9 cellular contexts compared by ENCODE assay signal in genomic region chr16:2428787-2429036, GRCh38. TPM values are rescaled to one million over a fixed set of nuclear protein-coding genes. Genes with fewer than 3 reads are reported as not detected.
DNase-seq lines count a peak whose midpoint lies in the region; ATAC-seq, FAIRE-seq and TF ChIP-seq lines count a peak whose summit lies in the region.
"Had no signal": no experiment of that assay in that cellular context is flagged by ENCODE, and none has a peak within 500 bp of the region (broad histone marks: within the 10 kb centered on the region; RNA-seq: fewer than 3 reads in every experiment).

No MANE protein-coding gene starts in this region.

- H3K23ac ChIP-seq in mesendoderm (ENCODE audit: low read length), result peak overlapping the region; percentile 66

- no peaks in the 10 kb centered on the region for H3K27me3 ChIP-seq in mesendoderm (ENCODE audit: insufficient read depth, low read length, poor library complexity)

- no TSS peak for BruUV-seq in MCF 10A (replicated peaks; lab: Mats Ljungman, UMichigan)

- no peak for FAIRE-seq in A549 (lab: Jason Lieb, UNC)
- FAIRE-seq: islet of Langerhans had no signal

- no peak overlapping the region for H3K4ac ChIP-seq in mesendoderm (ENCODE audit: low read depth, low read length)

- H2BK5ac ChIP-seq in mesendoderm (ENCODE audit: low read length), result peak overlapping the region; percentile 80

- no peak for TF ChIP-seq RAD21 in A549 (conservative IDR thresholded peaks at IDR 0.05 in 1 of 2, IDR thresholded peaks at IDR 0.05 in 1 of 2)

- peaks cover 9% of the 10 kb centered on the region for H3K36me3 ChIP-seq in mesendoderm (ENCODE audit: control insufficient read depth, insufficient read depth, low read length)

- DNase-seq in A549 (ENCODE audit: low read depth in 1 of 2, low spot score in 1 of 2) (no peak), MCF 10A (ENCODE audit: unreplicated experiment) (no peak), mesendoderm (no peak), NCI-H2171 treated with DMSO at 0.1 percent for 48 hours (lab: John Stamatoyannopoulos, UW) (no peak), hypothalamus (lab: John Stamatoyannopoulos, UW) (no peak), NCI-H2029 treated with DMSO at 0.1 percent for 48 hours (lab: John Stamatoyannopoulos, UW) (no peak)

- intact Hi-C loops in MCF 10A (cut with micrococcal nuclease), result loop anchor here (1.0 kb wide), 1 partner anchor 88 kb away; the partner anchor contains the start of gene ABCA3

- H3K4me2 ChIP-seq in A549, result peak overlapping the region; percentile 94
- peak overlapping the region; percentile 91 for H3K4me2 ChIP-seq in mesendoderm (ENCODE audit: low read length)

- H3K4me3 ChIP-seq in A549, result peak overlapping the region; percentile 90
- H3K4me3 ChIP-seq in mesendoderm (ENCODE audit: low read length), result peak overlapping the region; percentile 57

- TF ChIP-seq EP300 in A549 (IDR thresholded peaks at IDR 0.05), result no peak

- H3K79me1 ChIP-seq in mesendoderm (ENCODE audit: low read length), result peaks cover 14% of the 10 kb centered on the region

- no peak overlapping the region for H3K27ac Mint-ChIP-seq in MCF 10A (ENCODE audit: low read depth, unreplicated experiment)

- H3K9me3 Mint-ChIP-seq in MCF 10A (ENCODE audit: unreplicated experiment), result no peaks in the 10 kb centered on the region

- H4K8ac ChIP-seq in mesendoderm (ENCODE audit: low read depth, low read length), result no peak overlapping the region

- H3K27ac ChIP-seq in A549, result peak overlapping the region; percentile 83 to 91
- peak overlapping the region; percentile 13 for H3K27ac ChIP-seq in mesendoderm (ENCODE audit: low read depth, low read length)

- peak overlapping the region; percentile 86 for H3K4me3 Mint-ChIP-seq in MCF 10A (ENCODE audit: unreplicated experiment)

- peaks cover 17% of the 10 kb centered on the region; the same call in 2 of the 3 replicates for H3K4me1 ChIP-seq in A549
- peaks cover 5% of the 10 kb centered on the region for H3K4me1 ChIP-seq in mesendoderm (ENCODE audit: control insufficient read depth, low read depth, low read length)

- no peak overlapping the region for H2AK5ac ChIP-seq in mesendoderm (ENCODE audit: low read length)

- H3K27me3 Mint-ChIP-seq in MCF 10A (ENCODE audit: insufficient read depth, unreplicated experiment), result no peaks in the 10 kb centered on the region

- no peak overlapping the region for H4K5ac ChIP-seq in mesendoderm (ENCODE audit: low read length)

- no peak overlapping the region for H2BK120ac ChIP-seq in mesendoderm (ENCODE audit: low read depth, low read length)

- TF ChIP-seq CTCF in A549 (IDR thresholded peaks at IDR 0.05) (no peak), MCF 10A (IDR thresholded peaks at IDR 0.05; ENCODE audit: unreplicated experiment) (no peak)

- CTCF ChIA-PET in A549 (lab: Yijun Ruan, JAX) (interaction anchor here (0.9 to 5.5 kb wide), 6 partner anchors 10 to 95 kb away, joined by 3 to 35 read pairs (median 6); partner anchors contain the start of gene ABCA3), MCF 10A (lab: Yijun Ruan, JAX) (interaction anchor here (0.5 kb wide), 1 partner anchor 10 kb away, joined by 3 read pairs; no protein-coding TSS in a partner anchor)

- ATAC-seq in A549, result peak; percentile 64 to 74; a peak in 5 of 6 replicates
- peak; percentile 26 for ATAC-seq in HG02938 (IDR thresholded peaks at IDR 0.05; ENCODE audit: unreplicated experiment)
- no peak for ATAC-seq in HG03460 (IDR thresholded peaks at IDR 0.05; ENCODE audit: unreplicated experiment)

- peaks cover 20% of the 10 kb centered on the region for H3K4me1 Mint-ChIP-seq in MCF 10A (ENCODE audit: insufficient read depth, unreplicated experiment)

- H3K9me3 ChIP-seq in A549, result no peaks in the 10 kb centered on the region

- peak overlapping the region; percentile 98 for H3K9ac ChIP-seq in mesendoderm (ENCODE audit: low read length)

- H3K36me3 Mint-ChIP-seq in MCF 10A (ENCODE audit: insufficient read depth, unreplicated experiment), result peaks cover 8% of the 10 kb centered on the region

- no peak for TF ChIP-seq POLR2A in A549 (IDR thresholded peaks at IDR 0.05; ENCODE audit: low read length)

- WGBS in A549 (ENCODE audit: missing lambda C conversion rate), result 7% methylated on average over 9 of the region's 24 CpGs
- no CpG with 5 or more reads among the region's 24 CpGs for WGBS in mesendoderm (ENCODE audit: extremely low coverage, insufficient coverage, low lambda C conversion rate)

- POLR2A ChIA-PET in A549 (lab: Yijun Ruan, JAX), result no interaction called here
- POLR2A ChIA-PET in MCF 10A (lab: Yijun Ruan, JAX), result interaction anchor here (1.8 kb wide), 1 partner anchor 160 kb away, joined by 8 read pairs; no protein-coding TSS in a partner anchor

- H3K56ac ChIP-seq in mesendoderm (ENCODE audit: low read length), result peak overlapping the region; percentile 99

- H3K18ac ChIP-seq in mesendoderm (ENCODE audit: low read length), result peak overlapping the region; percentile 3

- peaks cover 16% of the 10 kb centered on the region for H3K79me2 ChIP-seq in mesendoderm (ENCODE audit: control insufficient read depth, insufficient read depth, low read length)

- H2BK15ac ChIP-seq in mesendoderm (replicated peaks; ENCODE audit: low read depth), result no peak overlapping the region

TF ChIP-seq in A549, 52 proteins besides CTCF, POLR2A, EP300 and RAD21:
- TF ChIP-seq MYC (IDR thresholded peaks at IDR 0.05; ENCODE audit: borderline replicate concordance, low read length) (peak; percentile 54; the same call in 1 of the 2 replicates), KDM1A (IDR thresholded peaks at IDR 0.05; ENCODE audit: low read depth) (no peak), HOXA7 (CRISPR knock-in tag; IDR thresholded peaks at IDR 0.05) (no peak), PHF8 (IDR thresholded peaks at IDR 0.05; ENCODE audit: borderline replicate concordance, low read depth) (peak; percentile 50; the same call in 1 of the 2 replicates), HOXB5 (CRISPR knock-in tag; IDR thresholded peaks at IDR 0.05) (no peak), HEYL (CRISPR knock-in tag; IDR thresholded peaks at IDR 0.05) (no peak)
TF ChIP-seq in A549: peak in this region for 2.

RNA-seq across cellular contexts. Expression of gene CCNF, which starts 0.5 kb away (rescaled TPM):
- polyA plus RNA-seq in A549 (2011; rRNA removed), result 6.5 and 8.0 TPM in 2 replicates
- polyA plus RNA-seq in A549 (2012; cell fraction: cytosol; rRNA removed), result 10.6 and 12.4 TPM in 2 replicates
- polyA plus RNA-seq in A549 (2012; cell fraction: nucleus; rRNA removed), result 31.4 and 40.3 TPM in 2 replicates
- 13.4 to 15.1 TPM (median 14.4 TPM) in 3 replicates for polyA plus RNA-seq in A549 (2017; fragmentation: RNase III; extraction: RNeasy Plus Mini Kit Qiagen cat#74134 plus additional on column Dnase treatment)
- polyA minus RNA-seq in A549 (2011; rRNA and poly(A)+ RNA removed), result 23.6 and 29.5 TPM in 2 replicates
- 7.5 and 11.9 TPM in 2 replicates for total RNA-seq in MCF 10A (2022)
- polyA plus RNA-seq in mesendoderm (2013, experiment 1 of 2), result 19.4 TPM
- 19.6 TPM for polyA plus RNA-seq in mesendoderm (2013, experiment 2 of 2)

RNA-seq across cellular contexts. Expression of gene TEDC2, which starts 31.2 kb away (rescaled TPM):
- 9.5 and 9.6 TPM in 2 replicates for polyA plus RNA-seq in A549 (2011; rRNA removed)
- polyA plus RNA-seq in A549 (2012; cell fraction: cytosol; rRNA removed), result 34.1 and 41.0 TPM in 2 replicates
- 96.6 and 133 TPM in 2 replicates for polyA plus RNA-seq in A549 (2012; cell fraction: nucleus; rRNA removed)
- polyA plus RNA-seq in A549 (2017; fragmentation: RNase III; extraction: RNeasy Plus Mini Kit Qiagen cat#74134 plus additional on column Dnase treatment), result 20.7 to 22.6 TPM (median 22.2 TPM) in 3 replicates
- 12.1 and 12.2 TPM in 2 replicates for polyA minus RNA-seq in A549 (2011; rRNA and poly(A)+ RNA removed)
- total RNA-seq in MCF 10A (2022), result 3.5 and 6.9 TPM in 2 replicates
- polyA plus RNA-seq in mesendoderm (2013, experiment 1 of 2), result 25.6 TPM
- 26.2 TPM for polyA plus RNA-seq in mesendoderm (2013, experiment 2 of 2)

RNA-seq across cellular contexts. Expression of gene NTN3, which starts 42.4 kb away (rescaled TPM):
- polyA plus RNA-seq in A549 (2011; rRNA removed) (not detected in 2 replicates), A549 (2017; fragmentation: RNase III; extraction: RNeasy Plus Mini Kit Qiagen cat#74134 plus additional on column Dnase treatment) (0.04 TPM in 1 of 3 replicates, not detected in the others)
- polyA plus RNA-seq in A549 (2012; cell fraction: cytosol; rRNA removed), result 0.01 TPM in 1 of 2 replicates, not detected in the other
- 0.04 and 0.19 TPM in 2 replicates for polyA plus RNA-seq in A549 (2012; cell fraction: nucleus; rRNA removed)
- polyA minus RNA-seq in A549 (2011; rRNA and poly(A)+ RNA removed), result not detected in 2 replicates
- not detected in 2 replicates for total RNA-seq in MCF 10A (2022)
- polyA plus RNA-seq in mesendoderm (2013, experiment 1 of 2), result not detected
- polyA plus RNA-seq in mesendoderm (2013, experiment 2 of 2), result not detected

RNA-seq across cellular contexts. Expression of gene TBC1D24, which starts 46.2 kb away (rescaled TPM):
- 4.0 and 4.2 TPM in 2 replicates for polyA plus RNA-seq in A549 (2011; rRNA removed)
- 6.2 and 8.4 TPM in 2 replicates for polyA plus RNA-seq in A549 (2012; cell fraction: cytosol; rRNA removed)
- 19.7 and 29.5 TPM in 2 replicates for polyA plus RNA-seq in A549 (2012; cell fraction: nucleus; rRNA removed)
- 5.9 to 7.3 TPM (median 6.3 TPM) in 3 replicates for polyA plus RNA-seq in A549 (2017; fragmentation: RNase III; extraction: RNeasy Plus Mini Kit Qiagen cat#74134 plus additional on column Dnase treatment)
- polyA minus RNA-seq in A549 (2011; rRNA and poly(A)+ RNA removed), result 5.1 and 7.7 TPM in 2 replicates
- total RNA-seq in MCF 10A (2022), result 7.6 and 8.1 TPM in 2 replicates
- polyA plus RNA-seq in mesendoderm (2013, experiment 1 of 2), result 4.3 TPM
- 4.4 TPM for polyA plus RNA-seq in mesendoderm (2013, experiment 2 of 2)
